ENCODE assay signal across 1 cellular context in the genomic region with DNA sequence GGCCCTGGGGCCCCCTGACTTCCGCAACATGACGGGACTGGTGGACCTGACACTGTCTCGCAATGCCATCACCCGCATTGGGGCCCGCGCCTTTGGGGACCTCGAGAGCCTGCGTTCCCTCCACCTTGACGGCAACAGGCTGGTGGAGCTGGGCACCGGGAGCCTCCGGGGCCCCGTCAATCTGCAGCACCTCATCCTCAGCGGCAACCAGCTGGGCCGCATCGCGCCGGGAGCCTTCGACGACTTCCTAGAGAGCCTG.
TF ChIP-seq lines count a peak whose summit lies in the region.

No MANE protein-coding gene starts in this region.

TF ChIP-seq in K562, 482 proteins besides CTCF, POLR2A, EP300 and RAD21:
- no peak for TF ChIP-seq ZNF282 (CRISPR knock-in tag; IDR thresholded peaks at IDR 0.05)
- TF ChIP-seq ZFX (CRISPR knock-in tag; IDR thresholded peaks at IDR 0.05), result peak; percentile 19; the same call in 1 of the 2 replicates
- TF ChIP-seq PREB (CRISPR knock-in tag; IDR thresholded peaks at IDR 0.05), result no peak
- TF ChIP-seq PURB (CRISPR knock-in tag; IDR thresholded peaks at IDR 0.05; ENCODE audit: low read depth), result no peak
- TF ChIP-seq NCOA1 (IDR thresholded peaks at IDR 0.05; ENCODE audit: low read depth), result no peak
- no peak for TF ChIP-seq CAMTA2 (CRISPR knock-in tag; conservative IDR thresholded peaks at IDR 0.05)
- TF ChIP-seq NR1H2 (CRISPR knock-in tag; IDR thresholded peaks at IDR 0.05), result no peak
- no peak for TF ChIP-seq CREB3L1 (IDR thresholded peaks at IDR 0.05; ENCODE audit: borderline replicate concordance, low read depth)
- TF ChIP-seq CBX1 (IDR thresholded peaks at IDR 0.05; ENCODE audit: low read depth), result 0 out of 2 replicates have a peak, but pooled peaks have one; percentile 14
- TF ChIP-seq POLR2G (IDR thresholded peaks at IDR 0.05; ENCODE audit: low read depth, low read length), result peak; percentile 9; the same call in 1 of the 2 replicates
- TF ChIP-seq XRCC5 (IDR thresholded peaks at IDR 0.05; ENCODE audit: low read depth, low read length), result no peak
TF ChIP-seq in K562: peak in this region for 3.
